14 cellular contexts compared by ENCODE assay signal in genomic region chr5:123518111-123518510, GRCh38. TPM values are rescaled to one million over a fixed set of nuclear protein-coding genes. Genes with fewer than 3 reads are reported as not detected.
DNase-seq lines count a peak whose midpoint lies in the region; ATAC-seq and TF ChIP-seq lines count a peak whose summit lies in the region.
"Had no signal": no experiment of that assay in that cellular context is flagged by ENCODE, and none has a peak within 500 bp of the region (broad histone marks: within the 10 kb centered on the region; RNA-seq: fewer than 3 reads in every experiment).

No MANE protein-coding gene starts in this region.

- peaks cover 46% of the 10 kb centered on the region for H4K20me1 ChIP-seq in GM23338 (replicated peaks; ENCODE audit: insufficient read depth)

- H3K4ac ChIP-seq in mesendoderm (ENCODE audit: low read depth, low read length): no peak overlapping the region

- H3K4me3 Mint-ChIP-seq in GM23338 (no peak overlapping the region), nephron progenitor cell (no peak overlapping the region), glutamatergic neuron (ENCODE audit: unreplicated experiment) (no peak overlapping the region)

- H3K4me1 Mint-ChIP-seq in GM23338 (peaks cover 49% of the 10 kb centered on the region), nephron progenitor cell (peaks cover 54% of the 10 kb centered on the region), glutamatergic neuron (ENCODE audit: low read depth, unreplicated experiment) (peaks cover 19% of the 10 kb centered on the region)

- no peak overlapping the region for H3K27ac Mint-ChIP-seq in GM23338
- H3K27ac Mint-ChIP-seq in nephron progenitor cell: no peak overlapping the region
- H3K27ac Mint-ChIP-seq in glutamatergic neuron (ENCODE audit: unreplicated experiment): no peak overlapping the region

- peak; percentile 28 for ATAC-seq in GM18517 (IDR thresholded peaks at IDR 0.05; ENCODE audit: unreplicated experiment)
- no peak; the same call in 2 of the 3 replicates for ATAC-seq in GM23338
- ATAC-seq: left lung had no signal

- no peak overlapping the region for H3K18ac ChIP-seq in mesendoderm (ENCODE audit: low read length)

- no peak overlapping the region for H4K8ac ChIP-seq in mesendoderm (ENCODE audit: low read depth, low read length)

- H3K4me2 ChIP-seq in GM23338 (0 out of 2 replicates have a peak overlapping the region, but pooled peaks have one; percentile 3), mesendoderm (ENCODE audit: low read length) (no peak overlapping the region)

- H3K36me3 Mint-ChIP-seq in GM23338 (ENCODE audit: low read depth): no peaks in the 10 kb centered on the region
- H3K36me3 Mint-ChIP-seq in nephron progenitor cell (ENCODE audit: low read depth): no peaks in the 10 kb centered on the region
- no peaks in the 10 kb centered on the region for H3K36me3 Mint-ChIP-seq in glutamatergic neuron (ENCODE audit: unreplicated experiment)

- TF ChIP-seq CTCF in GM23338 (conservative IDR thresholded peaks at IDR 0.05; ENCODE audit: low read depth in 2 of 2): no peak
- TF ChIP-seq CTCF in nephron progenitor cell (IDR thresholded peaks at IDR 0.05): no peak
- no peak for TF ChIP-seq CTCF in glutamatergic neuron (IDR thresholded peaks at IDR 0.05; ENCODE audit: partially characterized antibody, unreplicated experiment)

- H3K79me2 ChIP-seq in GM23338 (replicated peaks; ENCODE audit: insufficient read depth) (peaks cover 100% of the 10 kb centered on the region), mesendoderm (ENCODE audit: control insufficient read depth, insufficient read depth, low read length) (peaks cover 49% of the 10 kb centered on the region)

- H3K27ac ChIP-seq in GM23338 (ENCODE audit: low read depth) (no peak overlapping the region), mesendoderm (ENCODE audit: low read depth, low read length) (no peak overlapping the region)
- H3K27ac ChIP-seq: left lung, thoracic aorta had no signal

- no peaks in the 10 kb centered on the region for H3K9me2 ChIP-seq in GM23338 (ENCODE audit: insufficient read depth)

- no peak overlapping the region for H3K56ac ChIP-seq in mesendoderm (ENCODE audit: low read length)

- no peak overlapping the region for H3K4me3 ChIP-seq in GM23338
- no peak overlapping the region for H3K4me3 ChIP-seq in mesendoderm (ENCODE audit: low read length)
- H3K4me3 ChIP-seq: left lung, thoracic aorta had no signal

- H3K23ac ChIP-seq in mesendoderm (ENCODE audit: low read length): no peak overlapping the region

- peaks cover 11% of the 10 kb centered on the region for H3K79me1 ChIP-seq in mesendoderm (ENCODE audit: low read length)

- no peaks in the 10 kb centered on the region for H3K36me3 ChIP-seq in GM23338 (ENCODE audit: insufficient read depth)
- no peaks in the 10 kb centered on the region for H3K36me3 ChIP-seq in mesendoderm (ENCODE audit: control insufficient read depth, insufficient read depth, low read length)
- H3K36me3 ChIP-seq: left lung, thoracic aorta had no signal

- H3K4me1 ChIP-seq in GM23338 (ENCODE audit: insufficient read depth) (peaks cover 16% of the 10 kb centered on the region), mesendoderm (ENCODE audit: control insufficient read depth, low read depth, low read length) (peaks cover 4% of the 10 kb centered on the region)

- no peak for DNase-seq in GM23338 (ENCODE audit: low spot score)
- peak; percentile 76 for DNase-seq in NCI-H82 (lab: John Stamatoyannopoulos, UW)
- peak; percentile 43 for DNase-seq in mesendoderm
- no peak for DNase-seq in nephron progenitor cell
- DNase-seq in NCI-H446 (lab: John Stamatoyannopoulos, UW): no peak
- no peak for DNase-seq in glutamatergic neuron
- DNase-seq in NCI-H748 (lab: John Stamatoyannopoulos, UW; ENCODE audit: unreplicated experiment): no peak
- DNase-seq: activated CD4-positive, alpha-beta T cell treated with anti-CD3 and anti-CD28 coated beads, Interleukin-2, amount 50 U/mL, for 4 hours; activated naive CD4-positive, alpha-beta T cell treated with Interleukin-2 at 50 U/mL for 16 hours; central memory CD4-positive, alpha-beta T cell; left lung; NCI-H2107 had no signal

- no peaks in the 10 kb centered on the region for H3F3A ChIP-seq in GM23338 (replicated peaks; ENCODE audit: low read depth)

- H4K5ac ChIP-seq in mesendoderm (ENCODE audit: low read length): no peak overlapping the region

- H3K27me3 Mint-ChIP-seq in GM23338 (ENCODE audit: insufficient read depth, low read depth, poor library complexity) (peaks cover 1% of the 10 kb centered on the region), nephron progenitor cell (ENCODE audit: low read depth, poor library complexity) (no peaks in the 10 kb centered on the region), glutamatergic neuron (ENCODE audit: unreplicated experiment) (no peaks in the 10 kb centered on the region)

- no peak overlapping the region for H2BK15ac ChIP-seq in mesendoderm (replicated peaks; ENCODE audit: low read depth)

- H2BK120ac ChIP-seq in mesendoderm (ENCODE audit: low read depth, low read length): no peak overlapping the region

- no peak overlapping the region for H2AK5ac ChIP-seq in mesendoderm (ENCODE audit: low read length)

- no peak overlapping the region for H2BK5ac ChIP-seq in mesendoderm (ENCODE audit: low read length)

- no peaks in the 10 kb centered on the region for H3K27me3 ChIP-seq in GM23338 (ENCODE audit: insufficient read depth)
- H3K27me3 ChIP-seq in mesendoderm (ENCODE audit: insufficient read depth, low read length, poor library complexity): no peaks in the 10 kb centered on the region
- H3K27me3 ChIP-seq: left lung had no signal

- no peak overlapping the region for H3K9ac ChIP-seq in mesendoderm (ENCODE audit: low read length)

- H2AFZ ChIP-seq in GM23338: no peak overlapping the region

- H3K9me3 Mint-ChIP-seq in GM23338: no peaks in the 10 kb centered on the region
- no peaks in the 10 kb centered on the region for H3K9me3 Mint-ChIP-seq in nephron progenitor cell
- no peaks in the 10 kb centered on the region for H3K9me3 Mint-ChIP-seq in glutamatergic neuron (ENCODE audit: unreplicated experiment)

TF ChIP-seq in GM23338, 12 proteins besides CTCF, POLR2A, EP300 and RAD21:
- TF ChIP-seq EZH2phosphoT487 (IDR thresholded peaks at IDR 0.05; ENCODE audit: unreplicated experiment) (no peak), ZNF462 (CRISPR knock-in tag; IDR thresholded peaks at IDR 0.05) (no peak), JUNB (IDR thresholded peaks at IDR 0.05; ENCODE audit: unreplicated experiment) (no peak)
TF ChIP-seq in GM23338: peak in this region for 0.

RNA-seq across cellular contexts. Expression of gene CSNK1G3, which starts 6.1 kb away (rescaled TPM):
- 62.8 and 65.1 TPM in 2 replicates for total RNA-seq in GM23338 (2014; rRNA removed; shearing (Covaris generic))
- polyA plus RNA-seq in GM23338 (2016; fragmentation: Nextera tagmentation; extraction: Ambion mirVana): 18.2 and 19.6 TPM in 2 replicates
- 36.1 TPM for polyA plus RNA-seq in mesendoderm (2013, experiment 1 of 2)
- polyA plus RNA-seq in mesendoderm (2013, experiment 2 of 2): 35.5 TPM
- total RNA-seq in glutamatergic neuron (ENCODE audit: unreplicated experiment): 40.2 TPM

Comparison
In these comparisons a context has a peak if more than half of its experiments do, and no peak if none do; other contexts are left out.
1. DNase-seq: peak in NCI-H82 (single experiment) and mesendoderm (single experiment); none in GM23338 (single experiment), nephron progenitor cell (single experiment), NCI-H446 (0 of 2), glutamatergic neuron (single experiment) and NCI-H748 (single experiment).